ENCODE assay signal across 1 cellular context in the genomic region with DNA sequence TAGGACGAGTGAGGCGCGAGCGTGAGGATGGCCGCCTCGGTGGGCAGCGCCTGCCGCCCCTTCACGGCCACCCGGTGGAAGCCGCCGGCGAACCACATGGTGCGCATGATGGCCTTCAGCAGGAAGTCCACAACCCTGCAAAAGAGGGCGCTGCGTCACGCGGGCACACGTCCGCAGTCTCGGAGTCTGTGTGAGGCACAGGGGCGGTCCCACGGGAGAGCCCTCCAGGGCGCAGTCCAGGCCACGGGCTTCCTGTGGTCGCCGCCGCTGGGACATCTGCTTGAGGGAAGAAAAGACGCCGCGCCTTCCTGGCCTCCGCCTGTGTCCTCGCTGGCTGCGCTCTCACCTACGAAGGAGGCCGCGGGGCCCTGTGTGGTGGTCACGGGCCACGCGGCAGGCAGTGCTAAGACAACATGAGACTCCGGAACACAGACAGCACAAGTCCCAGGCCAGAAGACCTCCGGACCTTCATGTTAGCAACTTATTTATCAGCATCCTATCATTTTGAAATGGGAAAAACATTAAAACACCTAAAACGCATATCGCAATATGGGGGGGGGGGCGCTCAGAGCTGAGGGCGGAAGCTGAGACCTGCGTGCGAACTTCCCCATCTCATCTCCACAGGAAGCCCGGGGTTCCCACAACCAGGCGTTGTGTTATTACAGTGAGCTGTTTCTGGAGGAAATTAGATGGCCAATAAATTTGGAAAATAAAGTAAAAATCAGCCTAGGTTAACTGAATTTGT.
A peak's percentile ranks its signal among the peaks of the same experiment; 100 is the strongest.
TF ChIP-seq lines count a peak whose summit lies in the region.

No MANE protein-coding gene starts in this region.

TF ChIP-seq in HepG2, 621 proteins besides CTCF, POLR2A, EP300 and RAD21 (continued from another document):
- TF ChIP-seq, protein P1, sequence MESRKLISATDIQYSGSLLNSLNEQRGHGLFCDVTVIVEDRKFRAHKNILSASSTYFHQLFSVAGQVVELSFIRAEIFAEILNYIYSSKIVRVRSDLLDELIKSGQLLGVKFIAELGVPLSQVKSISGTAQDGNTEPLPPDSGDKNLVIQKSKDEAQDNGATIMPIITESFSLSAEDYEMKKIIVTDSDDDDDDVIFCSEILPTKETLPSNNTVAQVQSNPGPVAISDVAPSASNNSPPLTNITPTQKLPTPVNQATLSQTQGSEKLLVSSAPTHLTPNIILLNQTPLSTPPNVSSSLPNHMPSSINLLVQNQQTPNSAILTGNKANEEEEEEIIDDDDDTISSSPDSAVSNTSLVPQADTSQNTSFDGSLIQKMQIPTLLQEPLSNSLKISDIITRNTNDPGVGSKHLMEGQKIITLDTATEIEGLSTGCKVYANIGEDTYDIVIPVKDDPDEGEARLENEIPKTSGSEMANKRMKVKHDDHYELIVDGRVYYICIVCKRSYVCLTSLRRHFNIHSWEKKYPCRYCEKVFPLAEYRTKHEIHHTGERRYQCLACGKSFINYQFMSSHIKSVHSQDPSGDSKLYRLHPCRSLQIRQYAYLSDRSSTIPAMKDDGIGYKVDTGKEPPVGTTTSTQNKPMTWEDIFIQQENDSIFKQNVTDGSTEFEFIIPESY (CRISPR knock-in tag; IDR thresholded peaks at IDR 0.05): 0 out of 2 replicates have a peak, but pooled peaks have one; percentile 34
- TF ChIP-seq SIN3B (IDR thresholded peaks at IDR 0.05; ENCODE audit: low read length): no peak
